19 cellular contexts compared by ENCODE assay signal in the genomic region with DNA sequence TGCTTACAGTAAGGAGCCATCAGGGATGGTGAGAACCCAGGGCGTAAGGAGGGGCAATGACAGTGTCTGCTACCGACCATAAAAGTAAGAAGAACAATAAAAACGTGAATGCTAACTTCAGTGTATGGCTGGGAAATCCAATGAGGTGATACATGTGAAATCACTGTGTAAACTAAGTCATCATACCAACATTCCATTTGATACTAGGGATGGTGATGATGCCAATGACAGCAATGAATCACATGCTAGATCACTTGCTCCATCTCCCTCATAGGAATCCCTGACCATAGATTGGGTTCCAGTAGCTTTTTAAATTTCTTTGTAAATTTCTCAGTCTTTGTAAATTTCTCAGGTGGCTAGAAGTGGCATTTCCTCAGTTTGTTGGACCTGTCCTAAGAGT.
"Had no signal": no experiment of that assay in that cellular context is flagged by ENCODE, and none has a peak within 500 bp of the region (broad histone marks: within the 10 kb centered on the region; RNA-seq: fewer than 3 reads in every experiment).

No MANE protein-coding gene starts in this region.

- H3K9me3 ChIP-seq: ovary, thoracic aorta, upper lobe of right lung had no signal

- ATAC-seq: activated CD8-positive, alpha-beta memory T cell treated with anti-CD3 and anti-CD28 coated beads, Interleukin-2, amount 10 ng/mL, durations not matched to agents 7 days and 5 days; heart right ventricle; left cardiac atrium; naive thymus-derived CD8-positive, alpha-beta T cell; sciatic nerve; stimulated activated effector memory CD8-positive, alpha-beta T cell treated with anti-CD3 and anti-CD28 coated beads, Interleukin-12 subunit alpha, Interleukin-12 subunit beta, amount 100 ng/mL, for 72 hours; upper lobe of right lung; WTC11 had no signal

- H3K4me1 ChIP-seq: upper lobe of right lung had no signal

- H3K4me1 Mint-ChIP-seq: naive thymus-derived CD8-positive, alpha-beta T cell had no signal

- H3K4me3 Mint-ChIP-seq: activated CD4-positive, alpha-beta memory T cell treated with anti-CD3 and anti-CD28 coated beads, Interleukin-2, amount 10 ng/mL, durations not matched to agents 7 days and 5 days; activated CD8-positive, alpha-beta memory T cell treated with anti-CD3 and anti-CD28 coated beads, Interleukin-2, amount 10 ng/mL, durations not matched to agents 7 days and 5 days; activated naive CD8-positive, alpha-beta T cell treated with anti-CD3 and anti-CD28 coated beads for 36 hours; naive thymus-derived CD8-positive, alpha-beta T cell; stimulated activated effector memory CD8-positive, alpha-beta T cell treated with anti-CD3 and anti-CD28 coated beads, Interleukin-12 subunit alpha, Interleukin-12 subunit beta, amount 100 ng/mL, for 72 hours; WTC11 had no signal

- H3K27me3 ChIP-seq: dorsolateral prefrontal cortex, ovary, upper lobe of right lung had no signal

- H3K27ac Mint-ChIP-seq: activated CD4-positive, alpha-beta memory T cell treated with anti-CD3 and anti-CD28 coated beads, Interleukin-2, amount 10 ng/mL, durations not matched to agents 7 days and 5 days; activated CD8-positive, alpha-beta memory T cell treated with anti-CD3 and anti-CD28 coated beads, Interleukin-2, amount 10 ng/mL, durations not matched to agents 7 days and 5 days; activated naive CD8-positive, alpha-beta T cell treated with anti-CD3 and anti-CD28 coated beads for 36 hours; naive thymus-derived CD8-positive, alpha-beta T cell; stimulated activated effector memory CD8-positive, alpha-beta T cell treated with anti-CD3 and anti-CD28 coated beads, Interleukin-12 subunit alpha, Interleukin-12 subunit beta, amount 100 ng/mL, for 72 hours; WTC11 had no signal

- H3K27ac ChIP-seq: dorsolateral prefrontal cortex, epithelial cell of prostate, heart right ventricle, ovary, thoracic aorta, upper lobe of right lung had no signal

- H3K36me3 Mint-ChIP-seq: activated naive CD8-positive, alpha-beta T cell treated with anti-CD3 and anti-CD28 coated beads for 36 hours; stimulated activated effector memory CD8-positive, alpha-beta T cell treated with anti-CD3 and anti-CD28 coated beads, Interleukin-12 subunit alpha, Interleukin-12 subunit beta, amount 100 ng/mL, for 72 hours had no signal

- DNase-seq: activated CD4-positive, alpha-beta memory T cell treated with anti-CD3 and anti-CD28 coated beads, Interleukin-2, amount 10 ng/mL, durations not matched to agents 7 days and 5 days; activated CD4-positive, alpha-beta T cell treated with anti-CD3 and anti-CD28 coated beads for 4 hours; activated CD8-positive, alpha-beta memory T cell treated with anti-CD3 and anti-CD28 coated beads, Interleukin-2, amount 10 ng/mL, durations not matched to agents 7 days and 5 days; activated naive CD8-positive, alpha-beta T cell treated with anti-CD3 and anti-CD28 coated beads for 36 hours; amniotic stem cell; caudate nucleus; dorsolateral prefrontal cortex; heart right ventricle; left cardiac atrium; mesendoderm; naive thymus-derived CD8-positive, alpha-beta T cell; ovary; stimulated activated CD4-positive, alpha-beta T cell treated with anti-CD3 and anti-CD28 coated beads, Interleukin-4, amount 100 ng/mL, for 24 hours; upper lobe of right lung had no signal

- H3K4me3 ChIP-seq: dorsolateral prefrontal cortex, heart right ventricle, ovary, thoracic aorta, upper lobe of right lung had no signal

- H3K9me3 Mint-ChIP-seq: activated CD4-positive, alpha-beta memory T cell treated with anti-CD3 and anti-CD28 coated beads, Interleukin-2, amount 10 ng/mL, durations not matched to agents 7 days and 5 days; stimulated activated effector memory CD8-positive, alpha-beta T cell treated with anti-CD3 and anti-CD28 coated beads, Interleukin-12 subunit alpha, Interleukin-12 subunit beta, amount 100 ng/mL, for 72 hours had no signal

- H3K36me3 ChIP-seq: heart right ventricle, ovary, thoracic aorta, upper lobe of right lung had no signal
